Comparison of ENCODE assay signal across 10 cellular contexts in the genomic region with DNA sequence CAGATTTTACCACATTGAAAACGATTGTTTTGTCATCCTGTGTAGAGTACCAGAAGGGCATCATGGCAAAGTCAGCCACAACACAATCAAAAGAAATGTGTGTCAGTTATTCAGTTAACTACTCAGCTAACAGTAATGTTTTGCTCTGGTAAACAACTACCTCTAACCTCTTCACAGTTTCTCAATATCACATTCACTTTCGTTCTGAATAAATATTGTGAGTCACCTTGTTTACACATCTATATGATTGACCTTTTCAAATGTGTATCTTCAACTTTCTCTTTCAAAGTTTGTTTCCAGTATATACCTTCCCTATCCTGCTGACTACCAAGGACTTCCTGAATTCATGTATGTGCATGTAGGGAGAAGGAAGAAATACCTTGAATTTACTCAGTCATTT.
DNase-seq lines count a peak whose midpoint lies in the region; ATAC-seq and TF ChIP-seq lines count a peak whose summit lies in the region.
"Had no signal": no experiment of that assay in that cellular context is flagged by ENCODE, and none has a peak within 500 bp of the region (broad histone marks: within the 10 kb centered on the region; RNA-seq: fewer than 3 reads in every experiment).

No MANE protein-coding gene starts in this region.

- no peaks in the 10 kb centered on the region for H3K36me3 ChIP-seq in mucosa of descending colon (ENCODE audit: low read depth)

- H3K4me1 Mint-ChIP-seq in activated T-cell treated with anti-CD3 and anti-CD28 coated beads, Interleukin-2, amount 50 U/mL, for 4 hours (ENCODE audit: low read depth) = no peaks in the 10 kb centered on the region
- H3K4me1 Mint-ChIP-seq in progenitor cell of endocrine pancreas (ENCODE audit: low read depth) = peaks cover 37% of the 10 kb centered on the region
- H3K4me1 Mint-ChIP-seq: activated naive CD8-positive, alpha-beta T cell treated with anti-CD3 and anti-CD28 coated beads, Interleukin-2, amount 10 ng/mL, durations not matched to agents 7 days and 5 days had no signal

- no peaks in the 10 kb centered on the region for H3K9me3 ChIP-seq in mucosa of descending colon

- H3K4me3 Mint-ChIP-seq in activated T-cell treated with anti-CD3 and anti-CD28 coated beads, Interleukin-2, amount 50 U/mL, for 4 hours = no peak overlapping the region
- no peak overlapping the region for H3K4me3 Mint-ChIP-seq in progenitor cell of endocrine pancreas (ENCODE audit: low read depth)
- H3K4me3 Mint-ChIP-seq: activated naive CD8-positive, alpha-beta T cell treated with anti-CD3 and anti-CD28 coated beads, Interleukin-2, amount 10 ng/mL, durations not matched to agents 7 days and 5 days; neural crest cell had no signal

- ATAC-seq in activated T-cell treated with anti-CD3 and anti-CD28 coated beads, Interleukin-2, amount 50 U/mL, for 4 hours = peak; percentile 43 to 58
- peak; percentile 96 for ATAC-seq in GM21723 (IDR thresholded peaks at IDR 0.05; ENCODE audit: unreplicated experiment)
- ATAC-seq in HG03196 (IDR thresholded peaks at IDR 0.05; ENCODE audit: unreplicated experiment) = peak; percentile 96
- peak; percentile 38 for ATAC-seq in mucosa of descending colon

- H3K4me3 ChIP-seq in mucosa of descending colon = no peak overlapping the region

- no peaks in the 10 kb centered on the region for H3K36me3 Mint-ChIP-seq in activated T-cell treated with anti-CD3 and anti-CD28 coated beads, Interleukin-2, amount 50 U/mL, for 4 hours (ENCODE audit: insufficient read depth)
- H3K36me3 Mint-ChIP-seq in progenitor cell of endocrine pancreas (ENCODE audit: insufficient read depth) = peaks cover 3% of the 10 kb centered on the region
- H3K36me3 Mint-ChIP-seq: activated naive CD8-positive, alpha-beta T cell treated with anti-CD3 and anti-CD28 coated beads, Interleukin-2, amount 10 ng/mL, durations not matched to agents 7 days and 5 days had no signal

- TF ChIP-seq CTCF in mucosa of descending colon (IDR thresholded peaks at IDR 0.05) (no peak), progenitor cell of endocrine pancreas (IDR thresholded peaks at IDR 0.05; ENCODE audit: unreplicated experiment) (no peak)

- no peak overlapping the region for H3K27ac Mint-ChIP-seq in progenitor cell of endocrine pancreas
- H3K27ac Mint-ChIP-seq: activated naive CD8-positive, alpha-beta T cell treated with anti-CD3 and anti-CD28 coated beads, Interleukin-2, amount 10 ng/mL, durations not matched to agents 7 days and 5 days had no signal

- DNase-seq in activated T-cell treated with anti-CD3 and anti-CD28 coated beads, Interleukin-2, amount 50 U/mL, for 4 hours = no peak
- no peak for DNase-seq in activated T-cell treated with anti-CD3 and anti-CD28 coated beads, Interleukin-2, amount 50 U/mL, for 48 hours
- DNase-seq in mucosa of descending colon (no peak), NCI-H1436 treated with DMSO at 0.1 percent for 48 hours (lab: John Stamatoyannopoulos, UW) (no peak), AML-193 (lab: John Stamatoyannopoulos, UW) (no peak), progenitor cell of endocrine pancreas (ENCODE audit: low spot score, unreplicated experiment) (no peak)
- DNase-seq: activated naive CD8-positive, alpha-beta T cell treated with anti-CD3 and anti-CD28 coated beads, Interleukin-2, amount 10 ng/mL, durations not matched to agents 7 days and 5 days had no signal

- H3K9me3 Mint-ChIP-seq in activated T-cell treated with anti-CD3 and anti-CD28 coated beads, Interleukin-2, amount 50 U/mL, for 4 hours = peaks cover 5% of the 10 kb centered on the region
- peaks cover 11% of the 10 kb centered on the region for H3K9me3 Mint-ChIP-seq in progenitor cell of endocrine pancreas (ENCODE audit: low read depth)
- H3K9me3 Mint-ChIP-seq: activated naive CD8-positive, alpha-beta T cell treated with anti-CD3 and anti-CD28 coated beads, Interleukin-2, amount 10 ng/mL, durations not matched to agents 7 days and 5 days; neural crest cell had no signal

- no peaks in the 10 kb centered on the region for H3K4me1 ChIP-seq in mucosa of descending colon (ENCODE audit: low read depth)

- H3K27me3 Mint-ChIP-seq in activated T-cell treated with anti-CD3 and anti-CD28 coated beads, Interleukin-2, amount 50 U/mL, for 4 hours (ENCODE audit: low read depth) = no peaks in the 10 kb centered on the region
- H3K27me3 Mint-ChIP-seq in progenitor cell of endocrine pancreas = no peaks in the 10 kb centered on the region
- H3K27me3 Mint-ChIP-seq: activated naive CD8-positive, alpha-beta T cell treated with anti-CD3 and anti-CD28 coated beads, Interleukin-2, amount 10 ng/mL, durations not matched to agents 7 days and 5 days had no signal

- intact Hi-C loops in mucosa of descending colon (cut with DNase I, micrococcal nuclease) = no loop called here

Comparison
In these comparisons a context has a peak if more than half of its experiments do, and no peak if none do; other contexts are left out.
1. ATAC-seq: peak in every context shown above with its lines; median percentile 96 in GM21723; 96 in HG03196; 50 in activated T-cell treated with anti-CD3 and anti-CD28 coated beads, Interleukin-2, amount 50 U/mL, for 4 hours; 38 in mucosa of descending colon.